In genomic region chrX:65607070-65607742, GRCh38 we compare ENCODE assay signal across 10 cellular contexts.
DNase-seq lines count a peak whose midpoint lies in the region; ATAC-seq, FAIRE-seq and TF ChIP-seq lines count a peak whose summit lies in the region.
"Had no signal": no experiment of that assay in that cellular context is flagged by ENCODE, and none has a peak within 500 bp of the region (broad histone marks: within the 10 kb centered on the region; RNA-seq: fewer than 3 reads in every experiment).

No MANE protein-coding gene starts in this region.

- CTCF ChIA-PET in HEK293T (lab: Yijun Ruan, JAX) = no interaction called here
- CTCF ChIA-PET in CD4-positive, alpha-beta memory T cell (lab: Charles Lee; ENCODE audit: partially characterized antibody) = interaction anchor here (1.8 kb wide), 1 partner anchor 11 kb away, joined by 6 read pairs; no protein-coding TSS in a partner anchor

- no peaks in the 10 kb centered on the region for H3K27me3 ChIP-seq in CD4-positive, alpha-beta memory T cell (ENCODE audit: insufficient read depth, low read length)

- ATAC-seq in GM18511 (IDR thresholded peaks at IDR 0.05; ENCODE audit: unreplicated experiment) (peak; percentile 85), GM21723 (IDR thresholded peaks at IDR 0.05; ENCODE audit: unreplicated experiment) (peak; percentile 61), HG03457 (IDR thresholded peaks at IDR 0.05; ENCODE audit: unreplicated experiment) (no peak)

- peaks cover 0 to 3% (median 0%) of the 10 kb centered on the region in 8 donors for H3K9me3 Mint-ChIP-seq in CD4-positive, alpha-beta memory T cell

- no peak for FAIRE-seq in HTR-8/SVneo (lab: Jason Lieb, UNC)

- peak overlapping the region in 3 of 7 donors; percentile 35 to 48 (median 39) for H3K27ac Mint-ChIP-seq in CD4-positive, alpha-beta memory T cell

- H3K36me3 Mint-ChIP-seq in CD4-positive, alpha-beta memory T cell = no peaks in the 10 kb centered on the region

- H3K4me3 ChIP-seq in CD4-positive, alpha-beta memory T cell (ENCODE audit: low read length in 2 of 2) = no peak overlapping the region

- DNase-seq in OCI-M1 (lab: John Stamatoyannopoulos, UW) (peak; percentile 58), fibroblast of peridontal ligament (ENCODE audit: extremely low read depth) (peak; percentile 10), HEK293T (ENCODE audit: extremely low spot score) (no peak), HTR-8/SVneo (ENCODE audit: insufficient read length, low spot score) (no peak)
- DNase-seq in CD4-positive, alpha-beta memory T cell = no peak
- DNase-seq: NCI-H1930; stimulated activated CD4-positive, alpha-beta T cell treated with anti-CD3 and anti-CD28 coated beads, Interleukin-4, amount 100 ng/mL, for 1 hour had no signal

- intact Hi-C loops in CD4-positive, alpha-beta memory T cell (cut with micrococcal nuclease) = no loop called here

- H3K4me3 Mint-ChIP-seq in CD4-positive, alpha-beta memory T cell = peak overlapping the region in 4 of 8 donors; percentile 2 to 73 (median 12)

- H3K4me1 Mint-ChIP-seq in CD4-positive, alpha-beta memory T cell = peaks cover 27 to 72% (median 55%) of the 10 kb centered on the region in 4 donors

- no peaks in the 10 kb centered on the region for H3K9me3 ChIP-seq in CD4-positive, alpha-beta memory T cell (ENCODE audit: control insufficient read depth in 1 of 2, low read length in 2 of 2)

- no peaks in the 10 kb centered on the region for H3K27me3 Mint-ChIP-seq in CD4-positive, alpha-beta memory T cell

- peaks cover 55% of the 10 kb centered on the region for H3K4me1 ChIP-seq in CD4-positive, alpha-beta memory T cell (ENCODE audit: insufficient read depth, low read length)

- POLR2A ChIA-PET in HEK293T (lab: Yijun Ruan, JAX) = no interaction called here
- POLR2A ChIA-PET in CD4-positive, alpha-beta memory T cell (lab: Charles Lee; ENCODE audit: partially characterized antibody) = interaction anchor here (0.7 to 1.0 kb wide), 3 partner anchors 11 to 82 kb away, joined by 3 read pairs; partner anchors contain the start of gene MSN

- no peaks in the 10 kb centered on the region for H3K36me3 ChIP-seq in CD4-positive, alpha-beta memory T cell (ENCODE audit: insufficient read depth, low read length)

- no peak overlapping the region for H3K27ac ChIP-seq in CD4-positive, alpha-beta memory T cell (ENCODE audit: low read depth, low read length)

TF ChIP-seq in HEK293T, 16 proteins besides CTCF, POLR2A, EP300 and RAD21:
- no peak for TF ChIP-seq FOXA1 (IDR thresholded peaks at IDR 0.05)
- no peak for TF ChIP-seq NFRKB (IDR thresholded peaks at IDR 0.05)
- TF ChIP-seq SP1 (IDR thresholded peaks at IDR 0.05) = no peak
- TF ChIP-seq TARDBP (IDR thresholded peaks at IDR 0.05) = no peak
- no peak for TF ChIP-seq CTBP1 (IDR thresholded peaks at IDR 0.05; ENCODE audit: borderline replicate concordance)
- no peak for TF ChIP-seq ELF4 (IDR thresholded peaks at IDR 0.05)
- TF ChIP-seq FOXK2 (IDR thresholded peaks at IDR 0.05) = no peak
- no peak for TF ChIP-seq LEF1 (IDR thresholded peaks at IDR 0.05; ENCODE audit: borderline replicate concordance)
- no peak for TF ChIP-seq BHLHE40 (IDR thresholded peaks at IDR 0.05; ENCODE audit: borderline replicate concordance)
- TF ChIP-seq, protein P1, sequence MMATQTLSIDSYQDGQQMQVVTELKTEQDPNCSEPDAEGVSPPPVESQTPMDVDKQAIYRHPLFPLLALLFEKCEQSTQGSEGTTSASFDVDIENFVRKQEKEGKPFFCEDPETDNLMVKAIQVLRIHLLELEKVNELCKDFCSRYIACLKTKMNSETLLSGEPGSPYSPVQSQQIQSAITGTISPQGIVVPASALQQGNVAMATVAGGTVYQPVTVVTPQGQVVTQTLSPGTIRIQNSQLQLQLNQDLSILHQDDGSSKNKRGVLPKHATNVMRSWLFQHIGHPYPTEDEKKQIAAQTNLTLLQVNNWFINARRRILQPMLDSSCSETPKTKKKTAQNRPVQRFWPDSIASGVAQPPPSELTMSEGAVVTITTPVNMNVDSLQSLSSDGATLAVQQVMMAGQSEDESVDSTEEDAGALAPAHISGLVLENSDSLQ (IDR thresholded peaks at IDR 0.05) = no peak
- TF ChIP-seq HDGF (IDR thresholded peaks at IDR 0.05; ENCODE audit: borderline replicate concordance) = no peak
- no peak for TF ChIP-seq L3MBTL2 (conservative IDR thresholded peaks at IDR 0.05)
- TF ChIP-seq FOXM1 (IDR thresholded peaks at IDR 0.05; ENCODE audit: borderline replicate concordance) = no peak
- no peak for TF ChIP-seq SUZ12 (IDR thresholded peaks at IDR 0.05)
- TF ChIP-seq ARNT (IDR thresholded peaks at IDR 0.05) = no peak
- no peak for TF ChIP-seq ZNF384 (IDR thresholded peaks at IDR 0.05)

Comparison
In these comparisons a context has a peak if more than half of its experiments do, and no peak if none do; other contexts are left out.
1. DNase-seq: peak in OCI-M1 (single experiment) and fibroblast of peridontal ligament (single experiment); none in HEK293T (single experiment), HTR-8/SVneo (single experiment) and CD4-positive, alpha-beta memory T cell (0 of 5).